1 cellular context compared by ENCODE assay signal in genomic region chr16:11743308-11744074, GRCh38.
TF ChIP-seq lines count a peak whose summit lies in the region.

No MANE protein-coding gene starts in this region.

TF ChIP-seq in K562, 482 proteins besides CTCF, POLR2A, EP300 and RAD21 (continued from another document and continues in another):
- peak; percentile 81 for TF ChIP-seq CEBPG (CRISPR knock-in tag; IDR thresholded peaks at IDR 0.05)
- peak; percentile 88 to 89 for TF ChIP-seq CEBPG (tag; conservative IDR thresholded peaks at IDR 0.05 in 1 of 2, IDR thresholded peaks at IDR 0.05 in 1 of 2)
- TF ChIP-seq PKNOX1 (IDR thresholded peaks at IDR 0.05): 0 out of 2 replicates have a peak, but pooled peaks have one; percentile 29
- TF ChIP-seq ELF1 (tag; IDR thresholded peaks at IDR 0.05): no peak
- TF ChIP-seq BRF1 (IDR thresholded peaks at IDR 0.05; ENCODE audit: borderline replicate concordance, extremely low read depth, insufficient read length): no peak
- TF ChIP-seq MAFK (IDR thresholded peaks at IDR 0.05; ENCODE audit: low read length): no peak
- TF ChIP-seq ZNF639 (CRISPR knock-in tag; conservative IDR thresholded peaks at IDR 0.05 in 1 of 2, IDR thresholded peaks at IDR 0.05 in 1 of 2): peak in 1 of 2 experiments; percentile 9; a peak in 1 of 4 replicates
- TF ChIP-seq HMG20B (CRISPR knock-in tag; IDR thresholded peaks at IDR 0.05): no peak
- TF ChIP-seq HMG20A (CRISPR knock-in tag; conservative IDR thresholded peaks at IDR 0.05): no peak
- no peak for TF ChIP-seq USF2 (CRISPR knock-in tag; IDR thresholded peaks at IDR 0.05)
- no peak for TF ChIP-seq ZNF696 (CRISPR knock-in tag; conservative IDR thresholded peaks at IDR 0.05)
- TF ChIP-seq PHF8 (IDR thresholded peaks at IDR 0.05; ENCODE audit: borderline replicate concordance, low read length): no peak
- no peak for TF ChIP-seq ZNF311 (CRISPR knock-in tag; IDR thresholded peaks at IDR 0.05)
- no peak for TF ChIP-seq TCF3 (CRISPR knock-in tag; IDR thresholded peaks at IDR 0.05)
- no peak for TF ChIP-seq SRF (CRISPR knock-in tag; IDR thresholded peaks at IDR 0.05)
- peak; percentile 75 for TF ChIP-seq NFRKB (IDR thresholded peaks at IDR 0.05; ENCODE audit: low read depth)
- TF ChIP-seq ARID1B (IDR thresholded peaks at IDR 0.05): peak; percentile 12; the same call in 1 of the 2 replicates
- TF ChIP-seq ZNF436 (CRISPR knock-in tag; IDR thresholded peaks at IDR 0.05): no peak
- 0 out of 2 replicates have a peak, but pooled peaks have one; percentile 51 for TF ChIP-seq ZBTB9 (CRISPR knock-in tag; IDR thresholded peaks at IDR 0.05)
- no peak for TF ChIP-seq NR1H2 (CRISPR knock-in tag; IDR thresholded peaks at IDR 0.05)
- TF ChIP-seq SMAD4 (CRISPR knock-in tag; conservative IDR thresholded peaks at IDR 0.05): peak; percentile 77; the same call in 1 of the 2 replicates
- no peak for TF ChIP-seq CREB1 (IDR thresholded peaks at IDR 0.05)
- TF ChIP-seq CREB1 (CRISPR knock-in tag; IDR thresholded peaks at IDR 0.05): no peak
- no peak for TF ChIP-seq CBX3 (IDR thresholded peaks at IDR 0.05; ENCODE audit: borderline replicate concordance in 1 of 2, low read length in 2 of 2)
- 0 out of 2 replicates have a peak, but pooled peaks have one; percentile 44 for TF ChIP-seq MIER1 (IDR thresholded peaks at IDR 0.05; ENCODE audit: low read depth)
- no peak for TF ChIP-seq USF1 (CRISPR knock-in tag; IDR thresholded peaks at IDR 0.05)
- no peak for TF ChIP-seq ZNF668 (CRISPR knock-in tag; IDR thresholded peaks at IDR 0.05)
- TF ChIP-seq ZNF507 (tag; conservative IDR thresholded peaks at IDR 0.05): no peak
- no peak for TF ChIP-seq ATF3 (IDR thresholded peaks at IDR 0.05)
- no peak for TF ChIP-seq ATF3 (CRISPR knock-in tag; conservative IDR thresholded peaks at IDR 0.05)
- TF ChIP-seq THAP12 (CRISPR knock-in tag; IDR thresholded peaks at IDR 0.05): no peak
- 0 out of 2 replicates have a peak, but pooled peaks have one; percentile 35 for TF ChIP-seq SPI1 (IDR thresholded peaks at IDR 0.05; ENCODE audit: borderline replicate concordance, low read depth, low read length)
- no peak for TF ChIP-seq ZMIZ1 (IDR thresholded peaks at IDR 0.05; ENCODE audit: low read depth in 2 of 2, low read length in 2 of 2)
- TF ChIP-seq XRCC4 (IDR thresholded peaks at IDR 0.05; ENCODE audit: extremely low read depth, insufficient read depth, insufficient read length): no peak
- no peak for TF ChIP-seq FOXP1 (CRISPR knock-in tag; IDR thresholded peaks at IDR 0.05)
- TF ChIP-seq HDGF (IDR thresholded peaks at IDR 0.05): peak; percentile 0
- TF ChIP-seq U2AF1 (optimal IDR thresholded peaks at IDR 0.05; ENCODE audit: low read depth, low read length): no peak
- 0 out of 2 replicates have a peak, but pooled peaks have one; percentile 32 for TF ChIP-seq ARID2 (IDR thresholded peaks at IDR 0.05)
- TF ChIP-seq POLR3A (IDR thresholded peaks at IDR 0.05; ENCODE audit: borderline replicate concordance, extremely low read depth, insufficient read depth, insufficient read length): no peak
- no peak for TF ChIP-seq ZBTB49 (CRISPR knock-in tag; IDR thresholded peaks at IDR 0.05; ENCODE audit: borderline replicate concordance)
- no peak for TF ChIP-seq IFI16 (CRISPR knock-in tag; IDR thresholded peaks at IDR 0.05)
- TF ChIP-seq L3MBTL2 (IDR thresholded peaks at IDR 0.05): peak; percentile 71
- TF ChIP-seq CC2D1A (IDR thresholded peaks at IDR 0.05): 0 out of 2 replicates have a peak, but pooled peaks have one; percentile 12
- no peak for TF ChIP-seq THAP7 (CRISPR knock-in tag; IDR thresholded peaks at IDR 0.05)
- TF ChIP-seq CCAR2 (IDR thresholded peaks at IDR 0.05; ENCODE audit: low read depth, low read length): no peak
- TF ChIP-seq EP400 (IDR thresholded peaks at IDR 0.05): peak; percentile 64; the same call in 1 of the 2 replicates
- TF ChIP-seq NONO (IDR thresholded peaks at IDR 0.05; ENCODE audit: low read depth in 2 of 2, low read length in 1 of 2): no peak
- 0 out of 2 replicates have a peak, but pooled peaks have one; percentile 31 for TF ChIP-seq ZBTB43 (CRISPR knock-in tag; IDR thresholded peaks at IDR 0.05)
- TF ChIP-seq ZNF561 (CRISPR knock-in tag; conservative IDR thresholded peaks at IDR 0.05): no peak
- no peak for TF ChIP-seq RBBP5 (IDR thresholded peaks at IDR 0.05; ENCODE audit: borderline replicate concordance, insufficient read depth, low read length, poor library complexity, severe bottlenecking)
- peak; percentile 18 for TF ChIP-seq POLR2B (IDR thresholded peaks at IDR 0.05; ENCODE audit: low read depth, partially characterized antibody)
- TF ChIP-seq SIN3A (IDR thresholded peaks at IDR 0.05; ENCODE audit: borderline replicate concordance in 2 of 2, control insufficient read depth in 1 of 2, low read depth in 2 of 2, low read length in 2 of 2): peak in 1 of 2 experiments; percentile 7; a peak in 1 of 4 replicates
